ENCODE assay signal across 20 cellular contexts in the genomic region with DNA sequence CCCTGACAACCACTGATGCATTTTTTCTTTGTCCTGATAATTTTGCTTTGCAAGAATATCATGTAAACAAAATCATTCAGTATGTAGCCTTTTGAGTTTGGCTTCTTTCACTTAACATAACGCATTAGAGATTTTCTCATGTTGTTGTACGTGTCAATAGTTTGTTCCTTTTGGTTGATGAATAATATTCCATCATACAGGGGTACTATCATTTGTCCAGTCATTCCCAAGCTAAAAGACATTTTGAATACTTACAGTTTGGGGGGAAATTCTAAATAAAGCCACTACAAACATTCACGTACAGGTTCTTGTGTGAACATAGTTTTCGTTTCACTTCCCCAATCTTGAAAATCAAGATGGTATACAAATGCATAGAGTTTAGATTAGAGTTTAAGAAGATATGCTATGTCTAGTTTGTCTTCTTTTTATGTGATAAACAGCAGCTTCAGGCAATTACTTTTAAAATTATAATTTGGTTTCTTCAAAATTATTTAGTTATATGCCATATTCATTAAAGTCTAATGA. TPM values are rescaled to one million over a fixed set of nuclear protein-coding genes. Genes with fewer than 3 reads are reported as not detected.
DNase-seq lines count a peak whose midpoint lies in the region; ATAC-seq and TF ChIP-seq lines count a peak whose summit lies in the region.
"Had no signal": no experiment of that assay in that cellular context is flagged by ENCODE, and none has a peak within 500 bp of the region (broad histone marks: within the 10 kb centered on the region; RNA-seq: fewer than 3 reads in every experiment).

No MANE protein-coding gene starts in this region.

- H3K4me1 Mint-ChIP-seq in naive B cell (peaks cover 8 to 12% (median 10%) of the 10 kb centered on the region in 3 donors), natural killer cell (peaks cover 0 to 6% of the 10 kb centered on the region in 2 donors)

- peak; percentile 2 for DNase-seq in naive B cell
- no peak for DNase-seq in activated CD4-positive, alpha-beta T cell treated with anti-CD3 and anti-CD28 coated beads, Interleukin-2, amount 50 U/mL, for 1 hour
- no peak for DNase-seq in NCI-H1105 (lab: John Stamatoyannopoulos, UW)
- no peak for DNase-seq in natural killer cell
- DNase-seq in mammary epithelial cell, result no peak
- DNase-seq: activated CD4-positive, alpha-beta T cell treated with anti-CD3 and anti-CD28 coated beads for 48 hours; CD8-positive, alpha-beta memory T cell; GM23248; mesendoderm; ovary; stimulated activated CD8-positive, alpha-beta memory T cell treated with anti-CD3 and anti-CD28 coated beads, Interleukin-4, amount 100 ng/mL, for 48 hours; upper lobe of right lung had no signal

- no peaks in the 10 kb centered on the region for H3K27me3 ChIP-seq in mammary epithelial cell (ENCODE audit: insufficient read depth, low read length)
- H3K27me3 ChIP-seq: ascending aorta, ovary, upper lobe of right lung had no signal

- H3K79me2 ChIP-seq in mammary epithelial cell (ENCODE audit: insufficient read depth, low read length), result no peaks in the 10 kb centered on the region

- H3K27me3 Mint-ChIP-seq in naive B cell, result peaks cover 0 to 9% (median 0%) of the 10 kb centered on the region in 3 donors
- peaks cover 12 to 23% of the 10 kb centered on the region in 2 donors for H3K27me3 Mint-ChIP-seq in natural killer cell (ENCODE audit: low read depth in 2 of 2)

- H3K9ac ChIP-seq in mammary epithelial cell (ENCODE audit: insufficient read depth, low read length), result no peak overlapping the region
- H3K9ac ChIP-seq: GM23248 had no signal

- H3K36me3 Mint-ChIP-seq in naive B cell (no peaks in the 10 kb centered on the region), natural killer cell (no peaks in the 10 kb centered on the region)
- H3K36me3 Mint-ChIP-seq: CD8-positive, alpha-beta memory T cell had no signal

- BruUV-seq in mammary epithelial cell (replicated peaks; lab: Mats Ljungman, UMichigan), result no TSS peak

- CTCF ChIA-PET in mammary epithelial cell (lab: Charles Lee; ENCODE audit: low non-redundant PET), result interaction anchor here (0.7 kb wide), 1 partner anchor 786 kb away, joined by 3 read pairs; no protein-coding TSS in a partner anchor

- TF ChIP-seq CTCF in natural killer cell (IDR thresholded peaks at IDR 0.05), result no peak
- TF ChIP-seq CTCF in mammary epithelial cell (conservative IDR thresholded peaks at IDR 0.05 in 1 of 2, IDR thresholded peaks at IDR 0.05 in 1 of 2; ENCODE audit: extremely low read depth in 1 of 2, insufficient read depth in 1 of 2, low read depth in 1 of 2, low read length in 2 of 2), result no peak

- H3K4me2 ChIP-seq in mammary epithelial cell (ENCODE audit: insufficient read depth, low read depth, low read length), result no peak overlapping the region

- no peak overlapping the region for H3K27ac Mint-ChIP-seq in naive B cell
- H3K27ac Mint-ChIP-seq in natural killer cell, result no peak overlapping the region
- H3K27ac Mint-ChIP-seq: activated T-helper 2 cell treated with anti-CD3 and anti-CD28 coated beads, Interferon-gamma antibody, Interleukin-2, Interleukin-4, amounts not matched to agents 10 μg/mL and 5 μg/mL and 100 μg/mL, durations not matched to agents 14 hours and 24 hours and 36 hours; CD8-positive, alpha-beta memory T cell; T-helper 1 cell treated with Interleukin-12 subunit alpha and Interleukin-12 subunit beta and Interleukin-4 antibody, amounts not matched to agents 30 μg/mL and 1 μg/mL, for 36 hours had no signal

- H3K4me3 Mint-ChIP-seq in naive B cell, result peak overlapping the region in 1 of 8 donors; percentile 14
- H3K4me3 Mint-ChIP-seq in natural killer cell, result no peak overlapping the region
- H3K4me3 Mint-ChIP-seq: CD8-positive, alpha-beta memory T cell; T-helper 1 cell treated with Interleukin-12 subunit alpha and Interleukin-12 subunit beta and Interleukin-4 antibody, amounts not matched to agents 30 μg/mL and 1 μg/mL, for 36 hours had no signal

- WGBS in mammary epithelial cell (ENCODE audit: low coverage, missing lambda C conversion rate), result 94% methylated on average over 4 of the region's 4 CpGs

- no peak overlapping the region for H3K27ac ChIP-seq in mammary epithelial cell (ENCODE audit: insufficient read depth, low read depth, low read length)
- H3K27ac ChIP-seq: ascending aorta, GM23248, ovary, upper lobe of right lung had no signal

- dilution Hi-C loops in mammary epithelial cell (cut with HindIII; ENCODE audit: low sequenced_read_pairs), result no loop called here

- no peak overlapping the region for H2AFZ ChIP-seq in mammary epithelial cell (ENCODE audit: low read depth, low read length)

- H4K20me1 ChIP-seq in mammary epithelial cell (ENCODE audit: insufficient read depth, low read length), result no peaks in the 10 kb centered on the region

- no peak overlapping the region for H3K4me3 ChIP-seq in mammary epithelial cell (replicated peaks in 1 of 3; ENCODE audit: insufficient read depth in 1 of 3, low read depth in 2 of 3, low read length in 3 of 3)
- H3K4me3 ChIP-seq: ascending aorta, GM23248, ovary, upper lobe of right lung had no signal

- in situ Hi-C loops in mammary epithelial cell (cut with MboI; ENCODE audit: low sequenced_read_pairs in 2 of 2), result loop anchor here in 1 of 2 donors (25.0 kb wide), 1 partner anchor 777 kb away; no protein-coding TSS in a partner anchor

- ATAC-seq in GM18867 (IDR thresholded peaks at IDR 0.05; ENCODE audit: unreplicated experiment) (peak; percentile 75), GM21447 (IDR thresholded peaks at IDR 0.05; ENCODE audit: unreplicated experiment) (peak; percentile 74), HG03460 (IDR thresholded peaks at IDR 0.05; ENCODE audit: unreplicated experiment) (peak; percentile 51), naive B cell (ENCODE audit: low read depth in 2 of 2) (peak; percentile 38 to 61), natural killer cell (no peak)
- ATAC-seq: Panc1, upper lobe of right lung had no signal

- intact Hi-C loops in natural killer cell (cut with micrococcal nuclease), result no loop called here
- intact Hi-C loops in mammary epithelial cell (cut with micrococcal nuclease), result loop anchor here (5.0 kb wide), 3 partner anchors 82 to 452 kb away; a partner anchor contains a TSS

- H3K9me3 Mint-ChIP-seq in naive B cell (no peaks in the 10 kb centered on the region), natural killer cell (no peaks in the 10 kb centered on the region)
- H3K9me3 Mint-ChIP-seq: activated T-helper 2 cell treated with anti-CD3 and anti-CD28 coated beads, Interferon-gamma antibody, Interleukin-2, Interleukin-4, amounts not matched to agents 10 μg/mL and 5 μg/mL and 100 μg/mL, durations not matched to agents 14 hours and 24 hours and 36 hours; CD8-positive, alpha-beta memory T cell; T-helper 1 cell treated with Interleukin-12 subunit alpha and Interleukin-12 subunit beta and Interleukin-4 antibody, amounts not matched to agents 30 μg/mL and 1 μg/mL, for 36 hours had no signal

- H3K4me1 ChIP-seq in mammary epithelial cell (ENCODE audit: insufficient read depth, low read length), result peaks cover 12% of the 10 kb centered on the region
- H3K4me1 ChIP-seq: ascending aorta, upper lobe of right lung had no signal

- H3K9me3 ChIP-seq in mammary epithelial cell (replicated peaks; ENCODE audit: insufficient read depth, low read length), result no peaks in the 10 kb centered on the region
- H3K9me3 ChIP-seq: ascending aorta, ovary, upper lobe of right lung had no signal

- H3K36me3 ChIP-seq in mammary epithelial cell (ENCODE audit: insufficient read depth, low read length), result no peaks in the 10 kb centered on the region
- H3K36me3 ChIP-seq: ascending aorta, ovary, upper lobe of right lung had no signal

RNA-seq across cellular contexts. Expression of a gene that starts 5.2 kb away (rescaled TPM):
- polyA plus RNA-seq in naive B cell (ENCODE audit: low read depth in 6 of 6) (not detected), mammary epithelial cell (not detected)
- total RNA-seq in natural killer cell (not detected), mammary epithelial cell (not detected)
- not detected for polyA minus RNA-seq in mammary epithelial cell
- total RNA-seq: activated T-helper 2 cell treated with anti-CD3 and anti-CD28 coated beads, Interferon-gamma antibody, Interleukin-2, Interleukin-4, amounts not matched to agents 10 μg/mL and 5 μg/mL and 100 μg/mL, durations not matched to agents 14 hours and 24 hours and 36 hours; ascending aorta; CD8-positive, alpha-beta memory T cell; GM23248; LHCN-M2; ovary; upper lobe of right lung had no signal
- polyA plus RNA-seq: CD8-positive, alpha-beta memory T cell; GM23248; ovary had no signal

Comparison
In these comparisons a context has a peak if more than half of its experiments do, and no peak if none do; other contexts are left out.
1. ATAC-seq: peak in GM18867 (single experiment), GM21447 (single experiment), HG03460 (single experiment) and naive B cell (2 of 2); none in natural killer cell (0 of 3).